Comparison of ENCODE assay signal across 31 cellular contexts in genomic region chr6:142881290-142881689, GRCh38.
DNase-seq lines count a peak whose midpoint lies in the region; ATAC-seq and TF ChIP-seq lines count a peak whose summit lies in the region.
"Had no signal": no experiment of that assay in that cellular context is flagged by ENCODE, and none has a peak within 500 bp of the region (broad histone marks: within the 10 kb centered on the region; RNA-seq: fewer than 3 reads in every experiment).

No MANE protein-coding gene starts in this region.

- intact Hi-C loops in heart left ventricle (cut with DNase I) (loop anchor here in 7 of 10 donors (5.0 to 10.0 kb wide), 7 partner anchors 34 to 186 kb away; partner anchors contain the start of gene HIVEP2 (in 1 of the 7)), IMR-90 (cut with micrococcal nuclease) (no loop called here), gastrocnemius medialis (cut with DNase I; ENCODE audit: low total_unique reads) (loop anchor here (10.0 kb wide), 1 partner anchor 186 kb away; no protein-coding TSS in a partner anchor)

- H2AK5ac ChIP-seq in IMR-90 (ENCODE audit: low read depth, low read length): no peak overlapping the region

- H3K79me1 ChIP-seq in IMR-90 (ENCODE audit: low read depth in 1 of 2, low read length in 2 of 2): peaks cover 39 to 71% of the 10 kb centered on the region in 2 experiments

- no peak overlapping the region; the same call in 1 of the 2 replicates for H3K4ac ChIP-seq in IMR-90 (ENCODE audit: low read depth, low read length)

- WGBS in heart left ventricle, 4 donors: 95 to 97% (median 97%) methylated on average over 1 of the region's 1 CpG
- no CpG with 5 or more reads among the region's 1 CpG for WGBS in IMR-90 (ENCODE audit: extremely low coverage in 2 of 2, insufficient read length in 1 of 2), 2 experiments

- no peak overlapping the region for H2BK5ac ChIP-seq in IMR-90 (ENCODE audit: low read depth, low read length, poor library complexity, severe bottlenecking)

- no peak overlapping the region for H4K5ac ChIP-seq in IMR-90 (ENCODE audit: low read depth, low read length)

- H3K9me3 ChIP-seq in cardiac muscle cell (ENCODE audit: low read depth) (no peaks in the 10 kb centered on the region), heart left ventricle (peaks cover 0 to 7% (median 0%) of the 10 kb centered on the region in 12 donors), IMR-90 (ENCODE audit: control insufficient read depth, insufficient read depth, low read length) (no peaks in the 10 kb centered on the region), gastrocnemius medialis (no peaks in the 10 kb centered on the region)
- H3K9me3 ChIP-seq: esophagus muscularis mucosa, ovary, stomach, thyroid gland, vagina had no signal

- H3K4me3 ChIP-seq in cardiac muscle cell (no peak overlapping the region), heart left ventricle (no peak overlapping the region), IMR-90 (ENCODE audit: insufficient read depth, low read depth, low read length) (no peak overlapping the region), choroid plexus epithelial cell (ENCODE audit: low read depth, low read length) (no peak overlapping the region), gastrocnemius medialis (no peak overlapping the region), coronary artery (no peak overlapping the region)
- H3K4me3 ChIP-seq: esophagus muscularis mucosa, ovary, skin epidermis, stomach, thyroid gland, vagina had no signal

- no peak overlapping the region for H3K18ac ChIP-seq in IMR-90 (ENCODE audit: low read depth, low read length)

- TF ChIP-seq POLR2A in heart left ventricle (IDR thresholded peaks at IDR 0.05) (no peak), IMR-90 (IDR thresholded peaks at IDR 0.05; ENCODE audit: low read depth, low read length) (no peak), gastrocnemius medialis (IDR thresholded peaks at IDR 0.05) (no peak), erythroblast (IDR thresholded peaks at IDR 0.05; ENCODE audit: low read length) (no peak)

- H3K14ac ChIP-seq in IMR-90 (replicated peaks; ENCODE audit: low read depth, low read length): no peak overlapping the region

- no peaks in the 10 kb centered on the region for H3K9me1 ChIP-seq in IMR-90 (ENCODE audit: insufficient read depth, low read length)

- no peak overlapping the region for H2AK9ac ChIP-seq in IMR-90 (replicated peaks; ENCODE audit: low read depth, low read length, poor library complexity)

- H4K8ac ChIP-seq in IMR-90 (ENCODE audit: low read depth in 2 of 2, low read length in 2 of 2): no peak overlapping the region

- no peak for TF ChIP-seq RAD21 in IMR-90 (IDR thresholded peaks at IDR 0.05; ENCODE audit: low read length)

- H3K4me2 ChIP-seq in IMR-90 (ENCODE audit: low read depth, low read length): no peak overlapping the region

- no peak overlapping the region for H2BK120ac ChIP-seq in IMR-90 (ENCODE audit: low read depth, low read length)

- H3K27me3 ChIP-seq in cardiac muscle cell: no peaks in the 10 kb centered on the region
- H3K27me3 ChIP-seq in heart left ventricle: no peaks in the 10 kb centered on the region
- H3K27me3 ChIP-seq in IMR-90 (ENCODE audit: control insufficient read depth, insufficient read depth, low read length): no peaks in the 10 kb centered on the region
- no peaks in the 10 kb centered on the region for H3K27me3 ChIP-seq in gastrocnemius medialis
- H3K27me3 ChIP-seq: esophagus muscularis mucosa, foreskin keratinocyte, ovary, stomach, thyroid gland, vagina had no signal

- H3K4me1 ChIP-seq in cardiac muscle cell (ENCODE audit: low read depth) (peaks cover 35% of the 10 kb centered on the region), heart left ventricle (peaks cover 4 to 66% (median 38%) of the 10 kb centered on the region in 12 donors), IMR-90 (ENCODE audit: control insufficient read depth, insufficient read depth, low read length) (peaks cover 7% of the 10 kb centered on the region), gastrocnemius medialis (peaks cover 63 to 87% of the 10 kb centered on the region in 2 donors)

- no peak overlapping the region for H2BK15ac ChIP-seq in IMR-90 (ENCODE audit: low read depth, low read length)

- H2BK20ac ChIP-seq in IMR-90 (ENCODE audit: low read depth, low read length): no peak overlapping the region

- H3K9ac ChIP-seq in IMR-90 (ENCODE audit: low read depth, low read length): no peak overlapping the region

- H2AFZ ChIP-seq in IMR-90 (replicated peaks; ENCODE audit: low read length, poor library complexity): no peak overlapping the region

- no peaks in the 10 kb centered on the region; the same call in 1 of the 2 replicates for H4K20me1 ChIP-seq in IMR-90 (ENCODE audit: insufficient read depth, low read length)

- in situ Hi-C loops in IMR-90 (cut with MboI; ENCODE audit: low sequenced_read_pairs): loop anchor here (5.0 kb wide), 1 partner anchor 49 kb away; no protein-coding TSS in a partner anchor
- in situ Hi-C loops in gastrocnemius medialis (cut with MboI; ENCODE audit: low sequenced_read_pairs in 4 of 4): no loop called here

- H3K27ac ChIP-seq in cardiac muscle cell (peak overlapping the region; percentile 32), heart left ventricle (peak overlapping the region in 1 of 12 donors; percentile 11), IMR-90 (ENCODE audit: insufficient read depth, low read length) (no peak overlapping the region), gastrocnemius medialis (peak overlapping the region in 3 of 4 donors; percentile 82 to 93 (median 86)), coronary artery (no peak overlapping the region)
- H3K27ac ChIP-seq: esophagus muscularis mucosa, foreskin keratinocyte, ovary, skin epidermis, stomach, thyroid gland, vagina had no signal

- BruUV-seq in IMR-90 (replicated peaks; lab: Mats Ljungman, UMichigan): no TSS peak

- POLR2A ChIA-PET in IMR-90 (lab: Charles Lee; ENCODE audit: unreplicated experiment): interaction anchor here (0.6 kb wide), 1 partner anchor 80 kb away, joined by 3 read pairs; no protein-coding TSS in a partner anchor

- dilution Hi-C loops in IMR-90 (cut with HindIII; ENCODE audit: low sequenced_read_pairs, unreplicated experiment): no loop called here

- CTCF ChIA-PET in IMR-90 (lab: Yijun Ruan, JAX): no interaction called here

- DNase-seq in cardiac muscle cell (ENCODE audit: low read depth in 1 of 2, low spot score in 1 of 2) (no peak), heart left ventricle (no peak), IMR-90 (peak; percentile 43), choroid plexus epithelial cell (ENCODE audit: low read depth) (peak; percentile 55), gastrocnemius medialis (no peak), erythroblast (lab: John Stamatoyannopoulos, UW) (no peak), coronary artery (ENCODE audit: low spot score) (no peak)
- no peak for DNase-seq in stimulated activated CD4-positive, alpha-beta T cell treated with anti-CD3 and anti-CD28 coated beads, Interleukin-4, amount 100 ng/mL, for 24 hours
- DNase-seq: activated CD4-positive, alpha-beta memory T cell treated with anti-CD3 and anti-CD28 coated beads, Interleukin-2, amount 10 ng/mL, durations not matched to agents 7 days and 5 days; activated CD4-positive, CD25-positive, alpha-beta regulatory T cell treated with anti-CD3 and anti-CD28 coated beads, Interleukin-2, amount 50 U/mL, for 72 hours; activated naive CD8-positive, alpha-beta T cell treated with anti-CD3 and anti-CD28 coated beads, Interleukin-2, amount 10 ng/mL, durations not matched to agents 7 days and 5 days; central memory CD4-positive, alpha-beta T cell; dermis blood vessel endothelial cell; DMS153; foreskin keratinocyte; H7; kidney glomerular epithelial cell; midbrain; naive B cell; NCI-H1417; NCI-H2029; NCI-H526; NK-92 treated with Interleukin-12 subunit alpha and Interleukin-12 subunit beta, amount 100 ng/mL, for 24 hours; ovary; retina; stomach; thyroid gland had no signal

- H4K91ac ChIP-seq in IMR-90 (ENCODE audit: insufficient read depth, low read depth, low read length): no peak overlapping the region

- no peak overlapping the region for H3K56ac ChIP-seq in IMR-90 (ENCODE audit: extremely low read depth, insufficient read depth, low read length)

- TF ChIP-seq CTCF in cardiac muscle cell (IDR thresholded peaks at IDR 0.05; ENCODE audit: low read depth, low read length): no peak
- no peak for TF ChIP-seq CTCF in heart left ventricle (IDR thresholded peaks at IDR 0.05)
- TF ChIP-seq CTCF in IMR-90 (conservative IDR thresholded peaks at IDR 0.05; ENCODE audit: low read depth, low read length): no peak
- TF ChIP-seq CTCF in choroid plexus epithelial cell (conservative IDR thresholded peaks at IDR 0.05; ENCODE audit: low read depth, low read length): no peak
- TF ChIP-seq CTCF in gastrocnemius medialis (IDR thresholded peaks at IDR 0.05 in 4 of 5, conservative IDR thresholded peaks at IDR 0.05 in 1 of 5): no peak
- TF ChIP-seq CTCF in coronary artery (IDR thresholded peaks at IDR 0.05): no peak

- H3K23ac ChIP-seq in IMR-90 (ENCODE audit: low read depth, low read length): no peak overlapping the region

- H3K36me3 ChIP-seq in cardiac muscle cell: no peaks in the 10 kb centered on the region
- no peaks in the 10 kb centered on the region for H3K36me3 ChIP-seq in heart left ventricle
- no peaks in the 10 kb centered on the region for H3K36me3 ChIP-seq in IMR-90 (ENCODE audit: control insufficient read depth, insufficient read depth, low read length)
- no peaks in the 10 kb centered on the region for H3K36me3 ChIP-seq in gastrocnemius medialis
- H3K36me3 ChIP-seq: esophagus muscularis mucosa, ovary, stomach, thyroid gland, vagina had no signal

- ATAC-seq in heart left ventricle (no peak), IMR-90 (ENCODE audit: low read depth) (0 out of 2 replicates have a peak, but pooled peaks have one; percentile 35), gastrocnemius medialis (no peak)
- ATAC-seq: foreskin keratinocyte, SK-N-SH treated with all-trans-retinoic acid at 6 μM for 48 hours had no signal

TF ChIP-seq in IMR-90, 13 proteins besides CTCF, POLR2A, EP300 and RAD21 (continues in another document):
- TF ChIP-seq RFX5 (IDR thresholded peaks at IDR 0.05; ENCODE audit: low read depth, low read length) (no peak), USF2 (IDR thresholded peaks at IDR 0.05; ENCODE audit: low read depth, low read length) (no peak), CEBPB (IDR thresholded peaks at IDR 0.05; ENCODE audit: low read depth, low read length) (no peak), BHLHE40 (IDR thresholded peaks at IDR 0.05; ENCODE audit: low read depth, low read length) (no peak), MXI1 (IDR thresholded peaks at IDR 0.05; ENCODE audit: borderline replicate concordance, low read depth, low read length) (no peak), RCOR1 (IDR thresholded peaks at IDR 0.05; ENCODE audit: insufficient replicate concordance, low read length) (no peak), NFE2L2 (IDR thresholded peaks at IDR 0.05; ENCODE audit: low read depth, low read length) (no peak)

Comparison
In these comparisons a context has a peak if more than half of its experiments do, and no peak if none do; other contexts are left out.
1. DNase-seq: peak in IMR-90 (single experiment) and choroid plexus epithelial cell (single experiment); none in cardiac muscle cell (0 of 2), heart left ventricle (0 of 5), gastrocnemius medialis (0 of 2), erythroblast (0 of 2), stimulated activated CD4-positive, alpha-beta T cell treated with anti-CD3 and anti-CD28 coated beads, Interleukin-4, amount 100 ng/mL, for 24 hours (single experiment) and coronary artery (single experiment).
2. H3K27ac ChIP-seq: peak in cardiac muscle cell (single experiment) and gastrocnemius medialis (3 of 4); none in IMR-90 (single experiment) and coronary artery (0 of 2).